In genomic region chr13:51797664-51798488, GRCh38 we compare ENCODE assay signal across 8 cellular contexts. TPM values are rescaled to one million over a fixed set of nuclear protein-coding genes. Genes with fewer than 3 reads are reported as not detected.
A peak's percentile ranks its signal among the peaks of the same experiment; 100 is the strongest.
DNase-seq lines count a peak whose midpoint lies in the region; ATAC-seq and TF ChIP-seq lines count a peak whose summit lies in the region.

No MANE protein-coding gene starts in this region.

- H3K4me3 ChIP-seq in GM23338, result no peak overlapping the region
- H3K4me3 ChIP-seq in left lung, result no peak overlapping the region
- no peak overlapping the region for H3K4me3 ChIP-seq in suprapubic skin

- in situ Hi-C loops in T47D (cut with HindIII; ENCODE audit: low pct_unique_long_range_greater_than_20kb, low sequenced_read_pairs), result no loop called here

- H4K20me1 ChIP-seq in GM23338 (replicated peaks; ENCODE audit: insufficient read depth), result no peaks in the 10 kb centered on the region

- H3K4me1 ChIP-seq in GM23338 (ENCODE audit: insufficient read depth) (peaks cover 33% of the 10 kb centered on the region), left lung (peaks cover 6 to 29% of the 10 kb centered on the region in 2 donors), suprapubic skin (peaks cover 31% of the 10 kb centered on the region)

- H3K79me2 ChIP-seq in GM23338 (replicated peaks; ENCODE audit: insufficient read depth), result no peaks in the 10 kb centered on the region

- H3K36me3 ChIP-seq in GM23338 (ENCODE audit: insufficient read depth), result no peaks in the 10 kb centered on the region
- no peaks in the 10 kb centered on the region for H3K36me3 ChIP-seq in left lung
- H3K36me3 ChIP-seq in suprapubic skin, result peaks cover 5% of the 10 kb centered on the region

- H3K27ac ChIP-seq in GM23338 (ENCODE audit: low read depth) (no peak overlapping the region), left lung (no peak overlapping the region), suprapubic skin (no peak overlapping the region)

- H3K9me3 Mint-ChIP-seq in GM23338, result no peaks in the 10 kb centered on the region

- H3K27me3 Mint-ChIP-seq in GM23338 (ENCODE audit: insufficient read depth, low read depth, poor library complexity), result peaks cover 8% of the 10 kb centered on the region

- no peak overlapping the region for H3K27ac Mint-ChIP-seq in GM23338

- TF ChIP-seq EP300 in suprapubic skin (IDR thresholded peaks at IDR 0.05), result no peak

- TF ChIP-seq CTCF in GM23338 (conservative IDR thresholded peaks at IDR 0.05; ENCODE audit: low read depth in 2 of 2) (peak; percentile 65 to 86), left lung (IDR thresholded peaks at IDR 0.05) (peak; percentile 23 to 24), suprapubic skin (IDR thresholded peaks at IDR 0.05) (peak; percentile 43 to 44)

- 0 out of 2 replicates have a peak overlapping the region, but pooled peaks have one; percentile 40 for H3K4me2 ChIP-seq in GM23338

- H3K4me1 Mint-ChIP-seq in GM23338, result peaks cover 55% of the 10 kb centered on the region

- intact Hi-C loops in left lung (cut with DNase I), result loop anchor here in 1 of 2 donors (10.0 kb wide), 1 partner anchor 213 kb away; the partner anchor contains the start of gene WDFY2

- no peak for TF ChIP-seq POLR2A in suprapubic skin (IDR thresholded peaks at IDR 0.05)

- no peak overlapping the region for H3K4me3 Mint-ChIP-seq in GM23338

- WGBS in suprapubic skin, result 62% methylated on average over 10 of the region's 12 CpGs

- H3F3A ChIP-seq in GM23338 (replicated peaks; ENCODE audit: low read depth), result no peaks in the 10 kb centered on the region

- ATAC-seq in GM23338, result peak; percentile 82
- peak; percentile 66 for ATAC-seq in left lung
- ATAC-seq in HG02840 (IDR thresholded peaks at IDR 0.05; ENCODE audit: low FRiP score, unreplicated experiment), result no peak

- H3K9me2 ChIP-seq in GM23338 (ENCODE audit: insufficient read depth), result no peaks in the 10 kb centered on the region

- no peaks in the 10 kb centered on the region; the same call in 1 of the 3 replicates for H3K36me3 Mint-ChIP-seq in GM23338 (ENCODE audit: low read depth)

- no peaks in the 10 kb centered on the region for H3K27me3 ChIP-seq in GM23338 (ENCODE audit: insufficient read depth)
- no peaks in the 10 kb centered on the region for H3K27me3 ChIP-seq in left lung
- no peaks in the 10 kb centered on the region for H3K27me3 ChIP-seq in suprapubic skin

- no peak overlapping the region for H2AFZ ChIP-seq in GM23338

- DNase-seq in ELF-1 (ENCODE audit: low read depth, low spot score) (peak; percentile 75), GM23338 (ENCODE audit: low spot score) (peak; percentile 87), NCI-H128 (lab: John Stamatoyannopoulos, UW; ENCODE audit: unreplicated experiment) (peak; percentile 73), T follicular helper cell (ENCODE audit: low read depth) (peak; percentile 55), T47D (ENCODE audit: low read depth in 1 of 2, low spot score in 1 of 2) (peak; percentile 50 to 85), left lung (no peak), suprapubic skin (ENCODE audit: low spot score in 2 of 2) (peak in 1 of 2 donors; percentile 62)

- H3K9me3 ChIP-seq in left lung (no peaks in the 10 kb centered on the region), suprapubic skin (no peaks in the 10 kb centered on the region)

TF ChIP-seq in GM23338, 12 proteins besides CTCF, POLR2A, EP300 and RAD21:
- no peak for TF ChIP-seq EZH2 (IDR thresholded peaks at IDR 0.05; ENCODE audit: low read depth, unreplicated experiment)
- no peak for TF ChIP-seq CREB1 (CRISPR knock-in tag; IDR thresholded peaks at IDR 0.05; ENCODE audit: low read depth)
- no peak for TF ChIP-seq REST (IDR thresholded peaks at IDR 0.05; ENCODE audit: unreplicated experiment)
- no peak for TF ChIP-seq POLR2AphosphoS5 (IDR thresholded peaks at IDR 0.05; ENCODE audit: low read depth)
- no peak for TF ChIP-seq ZNF114 (CRISPR knock-in tag; IDR thresholded peaks at IDR 0.05)
- no peak for TF ChIP-seq ETS1 (IDR thresholded peaks at IDR 0.05)
- no peak for TF ChIP-seq EZH2phosphoT487 (IDR thresholded peaks at IDR 0.05; ENCODE audit: unreplicated experiment)
- TF ChIP-seq STAT1 (IDR thresholded peaks at IDR 0.05; ENCODE audit: unreplicated experiment), result no peak

RNA-seq across cellular contexts. Expression of gene DHRS12, which starts 6.1 kb away (rescaled TPM):
- 4.3 and 4.6 TPM in 2 replicates for total RNA-seq in GM23338 (2014; rRNA removed; shearing (Covaris generic))
- polyA plus RNA-seq in GM23338 (2016; fragmentation: Nextera tagmentation; extraction: Ambion mirVana), result 8.9 and 12.2 TPM in 2 replicates
- total RNA-seq in left lung, result 10 to 100 TPM; 11.7 to 12.4 TPM
- 10 to 100 TPM in 2 of 4 donors, 1 to 10 TPM in 2; 3.5 to 25.8 (median 10.8) TPM for total RNA-seq in suprapubic skin

RNA-seq across cellular contexts. Expression of gene TMEM272, which starts 47.1 kb away (rescaled TPM):
- total RNA-seq in GM23338 (2014; rRNA removed; shearing (Covaris generic)), result 0.35 and 0.76 TPM in 2 replicates
- 0.05 and 0.11 TPM in 2 replicates for polyA plus RNA-seq in GM23338 (2016; fragmentation: Nextera tagmentation; extraction: Ambion mirVana)
- total RNA-seq in left lung (under 1 TPM in 1 of 2 donors, not detected in 1; 0.13 TPM), suprapubic skin (under 1 TPM in 3 of 4 donors, not detected in 1; 0.13 to 0.24 (median 0.17) TPM)

Comparison
In these comparisons a context has a peak if more than half of its experiments do, and no peak if none do; other contexts are left out.
1. DNase-seq: peak in ELF-1 (single experiment), GM23338 (single experiment), NCI-H128 (single experiment), T follicular helper cell (single experiment) and T47D (2 of 2); none in left lung (0 of 2).
2. CTCF ChIP-seq: peak in every context shown above with its lines; median percentile 76 in GM23338; 44 in suprapubic skin; 24 in left lung.